In genomic region chr10:132886211-132887099, GRCh38 we compare ENCODE assay signal across 12 cellular contexts. TPM values are rescaled to one million over a fixed set of nuclear protein-coding genes. Genes with fewer than 3 reads are reported as not detected.
DNase-seq lines count a peak whose midpoint lies in the region; ATAC-seq and TF ChIP-seq lines count a peak whose summit lies in the region.
"Had no signal": no experiment of that assay in that cellular context is flagged by ENCODE, and none has a peak within 500 bp of the region (broad histone marks: within the 10 kb centered on the region; RNA-seq: fewer than 3 reads in every experiment).

No MANE protein-coding gene starts in this region.

- no peaks in the 10 kb centered on the region for H3K36me3 ChIP-seq in suprapubic skin
- H3K36me3 ChIP-seq in CD8-positive, alpha-beta memory T cell (ENCODE audit: insufficient read depth, low read length): no peaks in the 10 kb centered on the region

- no peaks in the 10 kb centered on the region for H3K4me1 ChIP-seq in suprapubic skin
- H3K4me1 ChIP-seq in CD8-positive, alpha-beta memory T cell (ENCODE audit: insufficient read depth, low read length): no peaks in the 10 kb centered on the region

- no peak for TF ChIP-seq EP300 in suprapubic skin (IDR thresholded peaks at IDR 0.05)

- CTCF ChIA-PET in activated CD4-positive, alpha-beta T cell treated with anti-CD3 and anti-CD28 coated beads for 36 hours (lab: Charles Lee): no interaction called here
- CTCF ChIA-PET in activated CD4-positive, alpha-beta T cell treated with anti-CD3 and anti-CD28 coated beads, Interleukin-2, amount 10 ng/mL, durations not matched to agents 7 days and 5 days (lab: Charles Lee): no interaction called here
- CTCF ChIA-PET in CD8-positive, alpha-beta memory T cell (lab: Charles Lee): no interaction called here

- no peaks in the 10 kb centered on the region for H3K4me1 Mint-ChIP-seq in activated CD4-positive, alpha-beta T cell treated with anti-CD3 and anti-CD28 coated beads for 36 hours
- no peaks in the 10 kb centered on the region for H3K4me1 Mint-ChIP-seq in activated CD4-positive, alpha-beta T cell treated with anti-CD3 and anti-CD28 coated beads, Interleukin-2, amount 10 ng/mL, durations not matched to agents 7 days and 5 days
- H3K4me1 Mint-ChIP-seq in CD8-positive, alpha-beta memory T cell: no peaks in the 10 kb centered on the region
- H3K4me1 Mint-ChIP-seq: activated naive CD8-positive, alpha-beta T cell treated with anti-CD3 and anti-CD28 coated beads, Interleukin-2, amount 50 U/mL, for 24 hours had no signal

- H3K9me3 ChIP-seq in suprapubic skin: no peaks in the 10 kb centered on the region
- H3K9me3 ChIP-seq in CD8-positive, alpha-beta memory T cell (ENCODE audit: low read length): no peaks in the 10 kb centered on the region

- no peak overlapping the region for H3K27ac ChIP-seq in suprapubic skin
- no peak overlapping the region for H3K27ac ChIP-seq in CD8-positive, alpha-beta memory T cell (ENCODE audit: low read depth, low read length)

- H3K36me3 Mint-ChIP-seq in activated CD4-positive, alpha-beta T cell treated with anti-CD3 and anti-CD28 coated beads for 36 hours (ENCODE audit: low read depth): no peaks in the 10 kb centered on the region
- H3K36me3 Mint-ChIP-seq in activated CD4-positive, alpha-beta T cell treated with anti-CD3 and anti-CD28 coated beads, Interleukin-2, amount 10 ng/mL, durations not matched to agents 7 days and 5 days (ENCODE audit: low read depth): no peaks in the 10 kb centered on the region
- no peaks in the 10 kb centered on the region for H3K36me3 Mint-ChIP-seq in CD8-positive, alpha-beta memory T cell
- H3K36me3 Mint-ChIP-seq: naive thymus-derived CD8-positive, alpha-beta T cell had no signal

- TF ChIP-seq POLR2A in suprapubic skin (IDR thresholded peaks at IDR 0.05): no peak

- H3K9me3 Mint-ChIP-seq in activated CD4-positive, alpha-beta T cell treated with anti-CD3 and anti-CD28 coated beads for 36 hours (ENCODE audit: low read depth): no peaks in the 10 kb centered on the region
- no peaks in the 10 kb centered on the region for H3K9me3 Mint-ChIP-seq in activated CD4-positive, alpha-beta T cell treated with anti-CD3 and anti-CD28 coated beads, Interleukin-2, amount 10 ng/mL, durations not matched to agents 7 days and 5 days
- no peaks in the 10 kb centered on the region for H3K9me3 Mint-ChIP-seq in CD8-positive, alpha-beta memory T cell
- H3K9me3 Mint-ChIP-seq: activated naive CD8-positive, alpha-beta T cell treated with anti-CD3 and anti-CD28 coated beads, Interleukin-2, amount 50 U/mL, for 24 hours; naive thymus-derived CD8-positive, alpha-beta T cell had no signal

- intact Hi-C loops in activated CD4-positive, alpha-beta T cell treated with anti-CD3 and anti-CD28 coated beads for 36 hours (cut with DNase I, micrococcal nuclease): loop anchor here in 1 of 2 experiments (1.0 kb wide), 1 partner anchor 49 kb away; no protein-coding TSS in a partner anchor

- TF ChIP-seq CTCF in suprapubic skin (IDR thresholded peaks at IDR 0.05): no peak

- peak; percentile 2 for DNase-seq in activated CD4-positive, alpha-beta T cell treated with anti-CD3 and anti-CD28 coated beads for 36 hours
- DNase-seq in activated CD4-positive, alpha-beta T cell treated with anti-CD3 and anti-CD28 coated beads, Interleukin-2, amount 10 ng/mL, durations not matched to agents 7 days and 5 days: no peak
- DNase-seq in NCI-H460 (ENCODE audit: extremely low read depth, low read depth) (peak; percentile 24), glomerular visceral epithelial cell (ENCODE audit: extremely low spot score) (peak; percentile 15), suprapubic skin (ENCODE audit: low spot score in 2 of 2) (peak; percentile 56 to 76)
- no peak for DNase-seq in CD8-positive, alpha-beta memory T cell
- DNase-seq: activated naive CD8-positive, alpha-beta T cell treated with anti-CD3 and anti-CD28 coated beads, Interleukin-2, amount 50 U/mL, for 24 hours; GF-D8; naive thymus-derived CD8-positive, alpha-beta T cell; stimulated activated CD4-positive, alpha-beta T cell treated with anti-CD3 and anti-CD28 coated beads, Interleukin-12 subunit alpha, Interleukin-12 subunit beta, amount 100 ng/mL, for 4 hours had no signal

- no peak for ATAC-seq in activated CD4-positive, alpha-beta T cell treated with anti-CD3 and anti-CD28 coated beads for 36 hours
- no peak for ATAC-seq in HG03196 (IDR thresholded peaks at IDR 0.05; ENCODE audit: unreplicated experiment)
- ATAC-seq in HG02885 (IDR thresholded peaks at IDR 0.05; ENCODE audit: poor library complexity, unreplicated experiment): no peak
- ATAC-seq: activated naive CD8-positive, alpha-beta T cell treated with anti-CD3 and anti-CD28 coated beads, Interleukin-2, amount 50 U/mL, for 24 hours; naive thymus-derived CD8-positive, alpha-beta T cell had no signal

- no peak overlapping the region for H3K27ac Mint-ChIP-seq in activated CD4-positive, alpha-beta T cell treated with anti-CD3 and anti-CD28 coated beads for 36 hours
- H3K27ac Mint-ChIP-seq in activated CD4-positive, alpha-beta T cell treated with anti-CD3 and anti-CD28 coated beads, Interleukin-2, amount 10 ng/mL, durations not matched to agents 7 days and 5 days: no peak overlapping the region
- H3K27ac Mint-ChIP-seq in CD8-positive, alpha-beta memory T cell: peak overlapping the region in 1 of 8 donors; percentile 10
- H3K27ac Mint-ChIP-seq: activated naive CD8-positive, alpha-beta T cell treated with anti-CD3 and anti-CD28 coated beads, Interleukin-2, amount 50 U/mL, for 24 hours; naive thymus-derived CD8-positive, alpha-beta T cell had no signal

- POLR2A ChIA-PET in activated CD4-positive, alpha-beta T cell treated with anti-CD3 and anti-CD28 coated beads for 36 hours (lab: Charles Lee): no interaction called here
- POLR2A ChIA-PET in activated CD4-positive, alpha-beta T cell treated with anti-CD3 and anti-CD28 coated beads, Interleukin-2, amount 10 ng/mL, durations not matched to agents 7 days and 5 days (lab: Charles Lee): no interaction called here
- POLR2A ChIA-PET in CD8-positive, alpha-beta memory T cell (lab: Charles Lee): no interaction called here

- peaks cover 2% of the 10 kb centered on the region for H3K27me3 Mint-ChIP-seq in activated CD4-positive, alpha-beta T cell treated with anti-CD3 and anti-CD28 coated beads for 36 hours
- no peaks in the 10 kb centered on the region for H3K27me3 Mint-ChIP-seq in activated CD4-positive, alpha-beta T cell treated with anti-CD3 and anti-CD28 coated beads, Interleukin-2, amount 10 ng/mL, durations not matched to agents 7 days and 5 days
- H3K27me3 Mint-ChIP-seq in CD8-positive, alpha-beta memory T cell: peaks cover 4 to 8% of the 10 kb centered on the region in 2 donors
- H3K27me3 Mint-ChIP-seq: activated naive CD8-positive, alpha-beta T cell treated with anti-CD3 and anti-CD28 coated beads, Interleukin-2, amount 50 U/mL, for 24 hours had no signal

- H3K4me3 Mint-ChIP-seq in activated CD4-positive, alpha-beta T cell treated with anti-CD3 and anti-CD28 coated beads for 36 hours: no peak overlapping the region
- no peak overlapping the region for H3K4me3 Mint-ChIP-seq in activated CD4-positive, alpha-beta T cell treated with anti-CD3 and anti-CD28 coated beads, Interleukin-2, amount 10 ng/mL, durations not matched to agents 7 days and 5 days
- no peak overlapping the region for H3K4me3 Mint-ChIP-seq in CD8-positive, alpha-beta memory T cell
- H3K4me3 Mint-ChIP-seq: activated naive CD8-positive, alpha-beta T cell treated with anti-CD3 and anti-CD28 coated beads, Interleukin-2, amount 50 U/mL, for 24 hours; naive thymus-derived CD8-positive, alpha-beta T cell had no signal

- H3K27me3 ChIP-seq in suprapubic skin: peaks cover 46% of the 10 kb centered on the region
- H3K27me3 ChIP-seq in CD8-positive, alpha-beta memory T cell (ENCODE audit: insufficient read depth, low read length, poor library complexity, severe bottlenecking): no peaks in the 10 kb centered on the region

- no peak overlapping the region for H3K4me3 ChIP-seq in suprapubic skin
- H3K4me3 ChIP-seq in CD8-positive, alpha-beta memory T cell (ENCODE audit: low read length): no peak overlapping the region

- 69% methylated on average over 17 of the region's 35 CpGs for WGBS in suprapubic skin

RNA-seq across cellular contexts. Expression of gene CFAP46, which starts 55.9 kb away (rescaled TPM):
- under 1 TPM; 0.16 to 0.21 TPM for total RNA-seq in activated CD4-positive, alpha-beta T cell treated with anti-CD3 and anti-CD28 coated beads for 36 hours
- not detected for total RNA-seq in activated CD4-positive, alpha-beta T cell treated with anti-CD3 and anti-CD28 coated beads, Interleukin-2, amount 10 ng/mL, durations not matched to agents 7 days and 5 days
- 2.1 and 2.7 TPM in 2 replicates for total RNA-seq in NCI-H460 (2014; rRNA removed; shearing (Covaris generic))
- 2.2 and 8.6 TPM in 2 replicates for polyA plus RNA-seq in NCI-H460 (2014; cell fraction: nucleus; rRNA removed)
- under 1 TPM in 2 of 4 donors, not detected in 2; 0.11 to 0.21 TPM for total RNA-seq in suprapubic skin
- total RNA-seq in CD8-positive, alpha-beta memory T cell: under 1 TPM in 1 of 2 experiments, not detected in 1; 0.09 TPM
- not detected for polyA plus RNA-seq in CD8-positive, alpha-beta memory T cell
- total RNA-seq: naive thymus-derived CD8-positive, alpha-beta T cell had no signal
- polyA plus RNA-seq: naive thymus-derived CD8-positive, alpha-beta T cell had no signal

Comparison
In these comparisons a context has a peak if more than half of its experiments do, and no peak if none do; other contexts are left out.
1. DNase-seq: peak in activated CD4-positive, alpha-beta T cell treated with anti-CD3 and anti-CD28 coated beads for 36 hours (single experiment), NCI-H460 (single experiment), glomerular visceral epithelial cell (single experiment) and suprapubic skin (2 of 2); none in activated CD4-positive, alpha-beta T cell treated with anti-CD3 and anti-CD28 coated beads, Interleukin-2, amount 10 ng/mL, durations not matched to agents 7 days and 5 days (single experiment) and CD8-positive, alpha-beta memory T cell (0 of 5).